In genomic region chr16:89334461-89334860, GRCh38 we compare ENCODE assay signal across 9 cellular contexts.
DNase-seq lines count a peak whose midpoint lies in the region; ATAC-seq and TF ChIP-seq lines count a peak whose summit lies in the region.
"Had no signal": no experiment of that assay in that cellular context is flagged by ENCODE, and none has a peak within 500 bp of the region (broad histone marks: within the 10 kb centered on the region; RNA-seq: fewer than 3 reads in every experiment).

No MANE protein-coding gene starts in this region.

- DNase-seq in T-helper 2 cell treated with Interferon-gamma antibody and Interleukin-4, amounts not matched to agents 5 μg/mL and 100 μg/mL, for 36 hours (ENCODE audit: low spot score): no peak
- DNase-seq in T-helper 2 cell: no peak
- DNase-seq in ascending aorta (ENCODE audit: low spot score in 2 of 2): no peak
- DNase-seq in left colon: no peak
- no peak for DNase-seq in stimulated activated naive B cell treated with anti-CD40 and anti-IgM and Interleukin-4, amounts not matched to agents 10 μg/mL and 1 μg/mL and 100 μg/mL, for 72 hours
- no peak for DNase-seq in kidney glomerular epithelial cell (lab: John Stamatoyannopoulos, UW)
- DNase-seq in NCI-H146 (lab: John Stamatoyannopoulos, UW): no peak
- no peak for DNase-seq in HUDEP-2 (lab: John Stamatoyannopoulos, UW; ENCODE audit: unreplicated experiment in 76 of 76)
- DNase-seq: NCI-H1436 had no signal

- peak overlapping the region; percentile 49 for H3K27ac Mint-ChIP-seq in T-helper 2 cell treated with Interferon-gamma antibody and Interleukin-4, amounts not matched to agents 5 μg/mL and 100 μg/mL, for 36 hours
- H3K27ac Mint-ChIP-seq in stimulated activated naive B cell treated with anti-CD40 and anti-IgM and Interleukin-4, amounts not matched to agents 10 μg/mL and 1 μg/mL and 100 μg/mL, for 72 hours: peak overlapping the region; percentile 75

- H3K4me1 Mint-ChIP-seq in T-helper 2 cell treated with Interferon-gamma antibody and Interleukin-4, amounts not matched to agents 5 μg/mL and 100 μg/mL, for 36 hours (ENCODE audit: low read depth): peaks cover 40% of the 10 kb centered on the region
- H3K4me1 Mint-ChIP-seq in stimulated activated naive B cell treated with anti-CD40 and anti-IgM and Interleukin-4, amounts not matched to agents 10 μg/mL and 1 μg/mL and 100 μg/mL, for 72 hours: peaks cover 50 to 76% of the 10 kb centered on the region in 2 donors

- intact Hi-C loops in ascending aorta (cut with DNase I) (loop anchor here (5.0 kb wide), 3 partner anchors 158 to 223 kb away; partner anchors contain the start of genes ANKRD11 and SPG7), left colon (cut with DNase I, micrococcal nuclease) (no loop called here)

- H3K36me3 ChIP-seq in ascending aorta: no peaks in the 10 kb centered on the region

- H3K4me1 ChIP-seq in ascending aorta: peaks cover 6 to 41% of the 10 kb centered on the region in 2 donors

- ATAC-seq in left colon: peak; percentile 1
- ATAC-seq in stimulated activated naive B cell treated with anti-CD40 and anti-IgM and Interleukin-4, amounts not matched to agents 10 μg/mL and 1 μg/mL and 100 μg/mL, for 72 hours (replicated peaks): no peak

- H3K27ac ChIP-seq in ascending aorta: peak overlapping the region; percentile 41 to 52

- no peaks in the 10 kb centered on the region for H3K27me3 Mint-ChIP-seq in T-helper 2 cell treated with Interferon-gamma antibody and Interleukin-4, amounts not matched to agents 5 μg/mL and 100 μg/mL, for 36 hours (ENCODE audit: low read depth)
- no peaks in the 10 kb centered on the region for H3K27me3 Mint-ChIP-seq in stimulated activated naive B cell treated with anti-CD40 and anti-IgM and Interleukin-4, amounts not matched to agents 10 μg/mL and 1 μg/mL and 100 μg/mL, for 72 hours

- TF ChIP-seq CTCF in ascending aorta (IDR thresholded peaks at IDR 0.05): no peak

- H3K9me3 Mint-ChIP-seq in T-helper 2 cell treated with Interferon-gamma antibody and Interleukin-4, amounts not matched to agents 5 μg/mL and 100 μg/mL, for 36 hours: no peaks in the 10 kb centered on the region
- H3K9me3 Mint-ChIP-seq in stimulated activated naive B cell treated with anti-CD40 and anti-IgM and Interleukin-4, amounts not matched to agents 10 μg/mL and 1 μg/mL and 100 μg/mL, for 72 hours: no peaks in the 10 kb centered on the region

- no peak overlapping the region for H3K4me3 ChIP-seq in ascending aorta

- no peaks in the 10 kb centered on the region for H3K9me3 ChIP-seq in ascending aorta

- no peaks in the 10 kb centered on the region for H3K27me3 ChIP-seq in ascending aorta

- peaks cover 5% of the 10 kb centered on the region for H3K36me3 Mint-ChIP-seq in T-helper 2 cell treated with Interferon-gamma antibody and Interleukin-4, amounts not matched to agents 5 μg/mL and 100 μg/mL, for 36 hours (ENCODE audit: low read depth)
- peaks cover 0 to 7% of the 10 kb centered on the region in 2 donors for H3K36me3 Mint-ChIP-seq in stimulated activated naive B cell treated with anti-CD40 and anti-IgM and Interleukin-4, amounts not matched to agents 10 μg/mL and 1 μg/mL and 100 μg/mL, for 72 hours

- H3K4me3 Mint-ChIP-seq in T-helper 2 cell treated with Interferon-gamma antibody and Interleukin-4, amounts not matched to agents 5 μg/mL and 100 μg/mL, for 36 hours: no peak overlapping the region
- H3K4me3 Mint-ChIP-seq in stimulated activated naive B cell treated with anti-CD40 and anti-IgM and Interleukin-4, amounts not matched to agents 10 μg/mL and 1 μg/mL and 100 μg/mL, for 72 hours: peak overlapping the region in 1 of 2 donors; percentile 25
